16 cellular contexts compared by ENCODE assay signal in the genomic region with DNA sequence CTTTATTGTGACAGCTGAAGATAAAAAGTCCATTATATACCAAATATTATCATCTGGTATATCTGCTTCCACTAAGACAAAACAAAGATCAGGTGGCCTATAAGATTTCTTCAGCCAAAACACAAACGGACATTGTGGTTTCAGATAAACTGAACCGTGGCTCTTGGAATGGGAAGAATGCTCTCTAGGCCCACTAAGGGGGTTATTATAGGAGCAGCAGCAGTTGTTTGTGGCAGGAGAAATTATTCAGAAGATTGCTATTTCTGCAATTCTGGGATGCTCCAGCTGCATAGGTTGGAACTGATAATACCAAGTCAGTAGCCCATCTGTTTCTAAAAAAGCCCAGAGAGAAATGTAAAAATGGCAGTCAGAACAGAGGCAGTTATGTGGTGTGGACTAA.
DNase-seq lines count a peak whose midpoint lies in the region; ATAC-seq, FAIRE-seq and TF ChIP-seq lines count a peak whose summit lies in the region.
"Had no signal": no experiment of that assay in that cellular context is flagged by ENCODE, and none has a peak within 500 bp of the region (broad histone marks: within the 10 kb centered on the region; RNA-seq: fewer than 3 reads in every experiment).

No MANE protein-coding gene starts in this region.

- no peaks in the 10 kb centered on the region for H3K27me3 ChIP-seq in right atrium auricular region
- H3K27me3 ChIP-seq: upper lobe of left lung had no signal

- H3K4me3 ChIP-seq in right atrium auricular region (no peak overlapping the region), fibroblast of pulmonary artery (replicated peaks; ENCODE audit: low read depth, low read length) (no peak overlapping the region)
- H3K4me3 ChIP-seq: GM12878, PC-9, upper lobe of left lung had no signal

- TF ChIP-seq CTCF in right atrium auricular region (IDR thresholded peaks at IDR 0.05): no peak
- TF ChIP-seq CTCF in fibroblast of pulmonary artery (IDR thresholded peaks at IDR 0.05; ENCODE audit: low read length, missing control alignments): no peak

- H3K4me1 ChIP-seq in right atrium auricular region: peaks cover 0 to 30% of the 10 kb centered on the region in 2 donors
- H3K4me1 ChIP-seq: parathyroid adenoma, upper lobe of left lung had no signal

- ATAC-seq in Right ventricle myocardium superior (ENCODE audit: poor library complexity) (no peak), HG02588 (IDR thresholded peaks at IDR 0.05; ENCODE audit: unreplicated experiment) (no peak), HG02884 (IDR thresholded peaks at IDR 0.05; ENCODE audit: unreplicated experiment) (no peak), HG03095 (IDR thresholded peaks at IDR 0.05; ENCODE audit: unreplicated experiment) (no peak)
- ATAC-seq: GM12878 had no signal

- DNase-seq in right atrium auricular region (ENCODE audit: low spot score) (no peak), Right ventricle myocardium superior (no peak), RCC 7860 (ENCODE audit: low spot score) (peak; percentile 80), fibroblast of pulmonary artery (ENCODE audit: low read depth) (peak; percentile 59), HT-29 (ENCODE audit: low spot score) (no peak)
- DNase-seq: activated CD4-positive, alpha-beta T cell treated with anti-CD3 and anti-CD28 coated beads, Interleukin-2, amount 50 U/mL, for 4 hours; central memory CD4-positive, alpha-beta T cell; DMS 273 treated with DMSO at 0.1 percent for 48 hours; MM.1S; upper lobe of left lung had no signal

- H3K36me3 ChIP-seq in right atrium auricular region: no peaks in the 10 kb centered on the region
- H3K36me3 ChIP-seq: upper lobe of left lung had no signal

- peak; percentile 88 for FAIRE-seq in RCC 7860 (lab: Jason Lieb, UNC)
- FAIRE-seq: GM12878 had no signal

- H3K9me3 ChIP-seq in right atrium auricular region: no peaks in the 10 kb centered on the region
- H3K9me3 ChIP-seq: upper lobe of left lung had no signal

- intact Hi-C loops in Right ventricle myocardium superior (cut with DNase I): no loop called here

- peak overlapping the region; percentile 15 to 83 for H3K27ac ChIP-seq in right atrium auricular region
- H3K27ac ChIP-seq: parathyroid adenoma, PC-9, upper lobe of left lung had no signal

Comparison
In these comparisons a context has a peak if more than half of its experiments do, and no peak if none do; other contexts are left out.
1. DNase-seq: peak in RCC 7860 (single experiment) and fibroblast of pulmonary artery (single experiment); none in right atrium auricular region (single experiment), Right ventricle myocardium superior (single experiment) and HT-29 (single experiment).